ENCODE assay signal across 8 cellular contexts in the genomic region with DNA sequence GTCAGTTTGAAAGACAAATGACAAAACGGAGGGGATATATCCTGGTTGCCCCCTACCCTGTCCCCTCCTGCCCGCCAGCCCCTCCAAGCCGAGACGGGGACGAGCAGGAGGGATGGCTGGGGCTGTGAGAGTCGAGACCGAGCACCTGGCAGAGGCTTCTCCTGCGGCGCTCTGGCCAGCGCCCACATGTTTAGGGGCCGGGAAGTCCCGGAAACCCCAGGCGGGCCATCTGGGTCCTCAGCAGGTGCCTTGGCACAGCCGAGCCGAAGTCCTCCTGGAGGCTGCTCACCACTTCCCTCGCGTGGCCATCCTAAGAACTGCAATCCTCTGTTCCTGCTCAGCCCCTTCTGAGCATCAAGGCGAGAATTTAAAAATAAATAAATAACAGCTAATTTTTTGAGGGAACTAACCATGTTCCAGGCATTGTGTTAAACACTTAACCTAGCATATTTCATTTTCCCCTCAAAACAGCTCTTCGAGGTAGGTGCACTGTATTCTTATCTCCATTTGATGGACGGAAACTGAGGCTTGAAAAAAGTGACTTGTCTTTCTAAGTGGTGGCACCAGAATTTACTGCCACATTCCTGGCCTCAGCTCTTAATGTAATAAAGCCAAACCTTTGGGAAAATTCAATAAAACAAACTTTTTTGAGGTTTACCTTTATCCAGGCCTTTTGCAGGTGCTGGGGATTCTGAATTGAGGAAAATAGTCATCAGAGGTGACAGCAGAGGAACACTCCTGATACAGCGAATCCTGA. TPM values are rescaled to one million over a fixed set of nuclear protein-coding genes. Genes with fewer than 3 reads are reported as not detected.
DNase-seq lines count a peak whose midpoint lies in the region; ATAC-seq, FAIRE-seq and TF ChIP-seq lines count a peak whose summit lies in the region.

No MANE protein-coding gene starts in this region.

- FAIRE-seq in A549 (lab: Jason Lieb, UNC) = no peak

- POLR2A ChIA-PET in A549 (lab: Yijun Ruan, JAX) = interaction anchor here (0.5 to 0.7 kb wide), 2 partner anchors 41 to 135 kb away, joined by 3 to 8 read pairs; no protein-coding TSS in a partner anchor

- H3K36me3 ChIP-seq in liver (ENCODE audit: control insufficient read depth in 4 of 4, insufficient read depth in 3 of 4, low read depth in 1 of 4, low read length in 3 of 4) = no peaks in the 10 kb centered on the region

- 14% methylated on average over 16 of the region's 21 CpGs for WGBS in A549 (ENCODE audit: missing lambda C conversion rate)
- WGBS in liver = 14% methylated on average over 21 of the region's 21 CpGs

- ATAC-seq in A549 (peak; percentile 54 to 78; a peak in 3 of 6 replicates), GM18861 (IDR thresholded peaks at IDR 0.05; ENCODE audit: unreplicated experiment) (peak; percentile 50), HG03432 (IDR thresholded peaks at IDR 0.05; ENCODE audit: unreplicated experiment) (peak; percentile 58)

- DNase-seq in A549 (ENCODE audit: low read depth in 1 of 2, low spot score in 1 of 2) (peak; percentile 60 to 65), NCI-H526 (lab: John Stamatoyannopoulos, UW) (peak; percentile 76 to 93), dedifferentiated amniotic fluid mesenchymal stem cell (ENCODE audit: extremely low spot score) (peak; percentile 69)
- DNase-seq in activated CD4-positive, alpha-beta T cell treated with anti-CD3 and anti-CD28 coated beads, Interleukin-2, amount 50 U/mL, for 1 hour = peak; percentile 85
- DNase-seq in stimulated activated CD4-positive, alpha-beta T cell treated with anti-CD3 and anti-CD28 coated beads, TNF-alpha, amount 100 ng/mL, for 24 hours (ENCODE audit: low read depth in 3 of 3) = peak; percentile 70 to 85 (median 77)

- H3K4me3 ChIP-seq in A549 (peak overlapping the region; percentile 32; the same call in 1 of the 3 replicates), liver (ENCODE audit: low read depth in 1 of 3, low read length in 3 of 3) (peak overlapping the region in 1 of 3 donors; percentile 38)

- H3K27me3 ChIP-seq in liver (ENCODE audit: control insufficient read depth in 4 of 4, insufficient read depth in 4 of 4, low read length in 3 of 4) = no peaks in the 10 kb centered on the region

- H3K4me1 ChIP-seq in A549 (peaks cover 5% of the 10 kb centered on the region; the same call in 2 of the 3 replicates), liver (ENCODE audit: control insufficient read depth in 4 of 4, insufficient read depth in 4 of 4, low read length in 3 of 4) (peaks cover 3 to 10% (median 3%) of the 10 kb centered on the region in 4 donors)

- CTCF ChIA-PET in A549 (lab: Yijun Ruan, JAX) = interaction anchor here (0.6 to 1.9 kb wide), 25 partner anchors 9 to 280 kb away, joined by 3 to 10 read pairs (median 4); partner anchors contain the start of gene NFYC

- H3K9ac ChIP-seq in liver (ENCODE audit: low read depth in 1 of 2, low read length in 2 of 2) = peak overlapping the region in 1 of 2 donors; percentile 12

- TF ChIP-seq CTCF in A549 (IDR thresholded peaks at IDR 0.05) (peak; percentile 57), liver (IDR thresholded peaks at IDR 0.05; ENCODE audit: low read depth, low read length, missing input control) (peak; percentile 95)

- H3K4me2 ChIP-seq in A549 = peak overlapping the region; percentile 89

- TF ChIP-seq POLR2A in A549 (IDR thresholded peaks at IDR 0.05; ENCODE audit: low read length) = no peak

- TF ChIP-seq RAD21 in A549 (conservative IDR thresholded peaks at IDR 0.05 in 1 of 2, IDR thresholded peaks at IDR 0.05 in 1 of 2) (peak; percentile 47 to 50), liver (IDR thresholded peaks at IDR 0.05) (peak; percentile 79 to 86)

- H3K27ac ChIP-seq in A549 (peak overlapping the region in 1 of 2 experiments; percentile 62; a peak in 1 of 6 replicates), liver (ENCODE audit: low read depth in 1 of 2, low read length in 2 of 2) (no peak overlapping the region)

- TF ChIP-seq EP300 in A549 (IDR thresholded peaks at IDR 0.05) = no peak

- H3K9me3 ChIP-seq in A549 (no peaks in the 10 kb centered on the region), liver (ENCODE audit: control insufficient read depth in 4 of 4, low read length in 3 of 4) (no peaks in the 10 kb centered on the region)

TF ChIP-seq in A549, 52 proteins besides CTCF, POLR2A, EP300 and RAD21:
- no peak for TF ChIP-seq ZSCAN20 (CRISPR knock-in tag; IDR thresholded peaks at IDR 0.05)
- peak; percentile 60 for TF ChIP-seq SMC3 (IDR thresholded peaks at IDR 0.05)

TF ChIP-seq in liver, 16 proteins besides CTCF, POLR2A, EP300 and RAD21:
- TF ChIP-seq, protein P1, sequence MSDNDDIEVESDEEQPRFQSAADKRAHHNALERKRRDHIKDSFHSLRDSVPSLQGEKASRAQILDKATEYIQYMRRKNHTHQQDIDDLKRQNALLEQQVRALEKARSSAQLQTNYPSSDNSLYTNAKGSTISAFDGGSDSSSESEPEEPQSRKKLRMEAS (IDR thresholded peaks at IDR 0.05) = no peak
- peak in 1 of 2 donors; percentile 17 for TF ChIP-seq RXRA (IDR thresholded peaks at IDR 0.05)

RNA-seq across cellular contexts. Expression of gene RIMS3, which starts 3.5 kb away (rescaled TPM):
- polyA plus RNA-seq in A549 (2011; rRNA removed) = 1.9 and 2.4 TPM in 2 replicates
- polyA plus RNA-seq in A549 (2012; cell fraction: cytosol; rRNA removed) = 0.95 and 1.3 TPM in 2 replicates
- polyA plus RNA-seq in A549 (2012; cell fraction: nucleus; rRNA removed) = 1.4 and 1.8 TPM in 2 replicates
- polyA plus RNA-seq in A549 (2017; fragmentation: RNase III; extraction: RNeasy Plus Mini Kit Qiagen cat#74134 plus additional on column Dnase treatment) = 1.3 to 1.6 TPM (median 1.5 TPM) in 3 replicates
- polyA minus RNA-seq in A549 (2011; rRNA and poly(A)+ RNA removed) = 3.6 and 4.9 TPM in 2 replicates
- total RNA-seq in liver = 1 to 10 TPM; 1.0 to 2.2 TPM
- under 1 TPM; 0.22 to 0.53 TPM for polyA plus RNA-seq in liver

RNA-seq across cellular contexts. Expression of gene NFYC, which starts 22.6 kb away (rescaled TPM):
- polyA plus RNA-seq in A549 (2011; rRNA removed) = 37.8 and 43.4 TPM in 2 replicates
- 72.7 and 88.4 TPM in 2 replicates for polyA plus RNA-seq in A549 (2012; cell fraction: cytosol; rRNA removed)
- 74.1 and 115 TPM in 2 replicates for polyA plus RNA-seq in A549 (2012; cell fraction: nucleus; rRNA removed)
- 35.0 to 35.2 TPM (median 35.1 TPM) in 3 replicates for polyA plus RNA-seq in A549 (2017; fragmentation: RNase III; extraction: RNeasy Plus Mini Kit Qiagen cat#74134 plus additional on column Dnase treatment)
- polyA minus RNA-seq in A549 (2011; rRNA and poly(A)+ RNA removed) = 70.6 and 97.8 TPM in 2 replicates
- total RNA-seq in liver = 10 to 100 TPM; 27.4 to 28.1 TPM
- 10 to 100 TPM; 18.3 to 26.3 TPM for polyA plus RNA-seq in liver
